In genomic region chr19:1507192-1507660, GRCh38 we compare ENCODE assay signal across 6 cellular contexts.
A peak's percentile ranks its signal among the peaks of the same experiment; 100 is the strongest.
DNase-seq lines count a peak whose midpoint lies in the region; TF ChIP-seq lines count a peak whose summit lies in the region.

No MANE protein-coding gene starts in this region.

- H3K4me1 ChIP-seq in adipocyte (ENCODE audit: control insufficient read depth, insufficient read depth, low read length) (peaks cover 4% of the 10 kb centered on the region), muscle layer of duodenum (ENCODE audit: control insufficient read depth in 1 of 2, insufficient read depth in 2 of 2, low read length in 2 of 2) (peaks cover 0 to 8% of the 10 kb centered on the region in 2 donors)

- no peak for TF ChIP-seq CTCF in C4-2B (conservative IDR thresholded peaks at IDR 0.05)

- H3K4me3 ChIP-seq in adipocyte (ENCODE audit: low read length) (peak overlapping the region; percentile 80), muscle layer of duodenum (ENCODE audit: low read depth in 1 of 2, low read length in 2 of 2) (peak overlapping the region; percentile 30 to 34)

- H3K27me3 ChIP-seq in adipocyte (replicated peaks; ENCODE audit: control insufficient read depth, insufficient read depth, low read length), result peaks cover 23% of the 10 kb centered on the region
- H3K27me3 ChIP-seq in muscle layer of duodenum (ENCODE audit: low read depth, low read length), result peaks cover 15% of the 10 kb centered on the region

- DNase-seq in adipocyte (ENCODE audit: low read depth), result no peak
- no peak for DNase-seq in foreskin melanocyte
- no peak for DNase-seq in SHP77 (lab: John Stamatoyannopoulos, UW)
- DNase-seq in NCI-H128 (lab: John Stamatoyannopoulos, UW; ENCODE audit: unreplicated experiment), result no peak

- H3K36me3 ChIP-seq in adipocyte (ENCODE audit: control insufficient read depth, insufficient read depth, low read length, severe bottlenecking) (no peaks in the 10 kb centered on the region), muscle layer of duodenum (ENCODE audit: control insufficient read depth in 1 of 2, insufficient read depth in 2 of 2, low read length in 2 of 2) (no peaks in the 10 kb centered on the region)

- H3K9me3 ChIP-seq in adipocyte (ENCODE audit: control insufficient read depth, low read length) (no peaks in the 10 kb centered on the region), muscle layer of duodenum (ENCODE audit: control insufficient read depth in 1 of 2, low read length in 2 of 2) (peaks cover 0 to 6% of the 10 kb centered on the region in 2 donors)

- H3K9ac ChIP-seq in adipocyte (ENCODE audit: low read length), result no peak overlapping the region

- H3K27ac ChIP-seq in C4-2B (peak overlapping the region; percentile 67), muscle layer of duodenum (ENCODE audit: low read length) (no peak overlapping the region)
